Comparison of ENCODE assay signal across 29 cellular contexts in the genomic region with DNA sequence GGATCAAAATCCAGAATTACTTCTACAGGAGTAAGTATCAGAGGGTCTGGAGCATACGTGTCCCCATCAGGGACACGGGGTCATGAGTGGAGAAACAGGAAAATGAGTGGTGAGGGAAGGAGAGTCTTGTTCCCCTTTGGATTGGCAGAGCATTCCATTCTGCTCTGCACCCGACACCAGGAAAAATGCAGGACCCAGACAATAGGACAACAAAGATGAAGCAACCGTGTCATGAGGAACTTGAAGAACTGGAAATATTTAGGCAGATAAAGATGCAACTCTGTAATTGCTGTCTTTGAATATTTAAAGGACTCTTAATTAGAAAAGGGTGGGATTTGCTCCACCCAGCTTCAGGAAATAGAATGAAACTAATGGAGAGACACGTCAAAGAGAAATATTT.
A peak's percentile ranks its signal among the peaks of the same experiment; 100 is the strongest.
DNase-seq lines count a peak whose midpoint lies in the region; ATAC-seq and TF ChIP-seq lines count a peak whose summit lies in the region.
"Had no signal": no experiment of that assay in that cellular context is flagged by ENCODE, and none has a peak within 500 bp of the region (broad histone marks: within the 10 kb centered on the region; RNA-seq: fewer than 3 reads in every experiment).

No MANE protein-coding gene starts in this region.

- H3K9me3 ChIP-seq in HCT116 (ENCODE audit: control insufficient read depth in 1 of 2, insufficient read depth in 1 of 2, low read depth in 1 of 2, low read length in 2 of 2) (no peaks in the 10 kb centered on the region), osteoblast (ENCODE audit: low read depth, low read length) (no peaks in the 10 kb centered on the region), tibial artery (no peaks in the 10 kb centered on the region)
- H3K9me3 ChIP-seq: heart right ventricle, neutrophil, spleen had no signal

- H4K20me1 ChIP-seq in HCT116 (ENCODE audit: insufficient read depth) (no peaks in the 10 kb centered on the region), osteoblast (ENCODE audit: insufficient read depth, low read length) (no peaks in the 10 kb centered on the region)

- no peak for TF ChIP-seq RAD21 in HCT116 (IDR thresholded peaks at IDR 0.05; ENCODE audit: low read depth)

- no peak overlapping the region for H3K27ac Mint-ChIP-seq in stimulated activated naive CD8-positive, alpha-beta T cell treated with anti-CD3 and anti-CD28 coated beads, Interleukin-15, amount 100 ng/mL, for 72 hours
- H3K27ac Mint-ChIP-seq: activated CD8-positive, alpha-beta T cell treated with anti-CD3 and anti-CD28 coated beads, Interleukin-2, amount 10 ng/mL, durations not matched to agents 7 days and 5 days; activated naive CD8-positive, alpha-beta T cell treated with anti-CD3 and anti-CD28 coated beads, Interleukin-2, amount 50 U/mL, for 24 hours; B cell; dendritic cell treated with granulocyte-macrophage colony-stimulating factor and Interleukin-4, amounts not matched to agents 40 ng/mL and 50 ng/mL, for 4 days; memory B cell; stimulated activated memory B cell treated with anti-CD40 and anti-IgM and Interleukin-4, amounts not matched to agents 10 μg/mL and 1 μg/mL and 100 μg/mL, for 72 hours; type B pancreatic cell had no signal

- no peak overlapping the region for H3K9ac ChIP-seq in HCT116 (ENCODE audit: low read length)

- DNase-seq in HCT116 (ENCODE audit: low read depth, low spot score) (no peak), coronary artery (ENCODE audit: low spot score) (no peak), osteoblast (ENCODE audit: insufficient read length, low spot score, missing footprints) (no peak), tibial artery (no peak), occipital lobe (lab: John Stamatoyannopoulos, UW) (no peak)
- no peak for DNase-seq in stimulated activated naive CD8-positive, alpha-beta T cell treated with anti-CD3 and anti-CD28 coated beads, Interleukin-15, amount 100 ng/mL, for 72 hours
- DNase-seq: activated CD4-positive, CD25-positive, alpha-beta regulatory T cell treated with anti-CD3 and anti-CD28 coated beads, Interleukin-2, amount 50 U/mL, for 72 hours; activated CD8-positive, alpha-beta T cell treated with anti-CD3 and anti-CD28 coated beads, Interleukin-2, amount 10 ng/mL, durations not matched to agents 7 days and 5 days; activated effector memory CD4-positive, alpha-beta T cell treated with anti-CD3 and anti-CD28 coated beads, Interleukin-2, amount 50 U/mL, for 16 hours; activated naive CD8-positive, alpha-beta T cell treated with anti-CD3 and anti-CD28 coated beads, Interleukin-2, amount 50 U/mL, for 24 hours; activated T-cell treated with anti-CD3 and anti-CD28 coated beads for 4 hours; H7; heart right ventricle; Kasumi-1; NCI-H187; NCI-H526; SIG-M5; spleen; stimulated activated CD4-positive, alpha-beta T cell treated with anti-CD3 and anti-CD28 coated beads, Interleukin-2, amount 100 ng/mL, for 48 hours; T-helper 1 cell had no signal

- TF ChIP-seq CTCF in HCT116 (IDR thresholded peaks at IDR 0.05 in 2 of 3, conservative IDR thresholded peaks at IDR 0.05 in 1 of 3; ENCODE audit: borderline replicate concordance in 1 of 3, insufficient read depth in 1 of 3, low read depth in 2 of 3, low read length in 2 of 3) (no peak), coronary artery (IDR thresholded peaks at IDR 0.05) (no peak), osteoblast (IDR thresholded peaks at IDR 0.05; ENCODE audit: extremely low read depth, low read depth, low read length) (no peak), tibial artery (IDR thresholded peaks at IDR 0.05) (no peak)

- H3K36me3 ChIP-seq in HCT116 (ENCODE audit: control insufficient read depth in 1 of 2, insufficient read depth in 2 of 2, low read length in 2 of 2), result peaks cover 0 to under 1% of the 10 kb centered on the region in 2 experiments; a peak in 1 of 4 replicates
- peaks cover 5% of the 10 kb centered on the region for H3K36me3 ChIP-seq in osteoblast (ENCODE audit: insufficient read depth, low read length)
- H3K36me3 ChIP-seq in tibial artery, result no peaks in the 10 kb centered on the region
- H3K36me3 ChIP-seq: heart right ventricle, neutrophil, spleen had no signal

- no peak overlapping the region for H3K4me3 Mint-ChIP-seq in stimulated activated naive CD8-positive, alpha-beta T cell treated with anti-CD3 and anti-CD28 coated beads, Interleukin-15, amount 100 ng/mL, for 72 hours
- H3K4me3 Mint-ChIP-seq: activated CD8-positive, alpha-beta T cell treated with anti-CD3 and anti-CD28 coated beads, Interleukin-2, amount 10 ng/mL, durations not matched to agents 7 days and 5 days; activated naive CD8-positive, alpha-beta T cell treated with anti-CD3 and anti-CD28 coated beads, Interleukin-2, amount 50 U/mL, for 24 hours; B cell; dendritic cell treated with granulocyte-macrophage colony-stimulating factor and Interleukin-4, amounts not matched to agents 40 ng/mL and 50 ng/mL, for 4 days; memory B cell; stimulated activated memory B cell treated with anti-CD40 and anti-IgM and Interleukin-4, amounts not matched to agents 10 μg/mL and 1 μg/mL and 100 μg/mL, for 72 hours; type B pancreatic cell had no signal

- H3K4me1 Mint-ChIP-seq in stimulated activated naive CD8-positive, alpha-beta T cell treated with anti-CD3 and anti-CD28 coated beads, Interleukin-15, amount 100 ng/mL, for 72 hours, result no peaks in the 10 kb centered on the region
- H3K4me1 Mint-ChIP-seq: activated naive CD8-positive, alpha-beta T cell treated with anti-CD3 and anti-CD28 coated beads, Interleukin-2, amount 50 U/mL, for 24 hours; B cell; memory B cell; stimulated activated memory B cell treated with anti-CD40 and anti-IgM and Interleukin-4, amounts not matched to agents 10 μg/mL and 1 μg/mL and 100 μg/mL, for 72 hours had no signal

- H3K4me1 ChIP-seq in HCT116 (ENCODE audit: control insufficient read depth in 1 of 2, insufficient read depth in 2 of 2, low read length in 2 of 2) (peaks cover 77 to 91% of the 10 kb centered on the region in 2 experiments), osteoblast (ENCODE audit: insufficient read depth, low read length) (peaks cover 95% of the 10 kb centered on the region), tibial artery (peaks cover 0 to 85% (median 51%) of the 10 kb centered on the region in 4 donors)

- intact Hi-C loops in HCT116 (cut with micrococcal nuclease) (no loop called here), tibial artery (cut with DNase I; ENCODE audit: low total_unique reads) (loop anchor here (5.0 to 10.0 kb wide), 2 partner anchors 170 to 533 kb away; no protein-coding TSS in a partner anchor)

- ATAC-seq in HCT116 (no peak), HG02623 (IDR thresholded peaks at IDR 0.05; ENCODE audit: unreplicated experiment) (no peak), HG02798 (IDR thresholded peaks at IDR 0.05; ENCODE audit: poor library complexity, unreplicated experiment) (no peak)
- no peak for ATAC-seq in stimulated activated naive CD8-positive, alpha-beta T cell treated with anti-CD3 and anti-CD28 coated beads, Interleukin-15, amount 100 ng/mL, for 72 hours
- ATAC-seq: activated CD8-positive, alpha-beta T cell treated with anti-CD3 and anti-CD28 coated beads, Interleukin-2, amount 10 ng/mL, durations not matched to agents 7 days and 5 days; activated naive CD8-positive, alpha-beta T cell treated with anti-CD3 and anti-CD28 coated beads, Interleukin-2, amount 50 U/mL, for 24 hours; heart right ventricle; stimulated activated memory B cell treated with anti-CD40 and anti-IgM and Interleukin-4, amounts not matched to agents 10 μg/mL and 1 μg/mL and 100 μg/mL, for 72 hours had no signal

- POLR2A ChIA-PET in HCT116 (lab: Charles Lee), result interaction anchor here (3.0 kb wide), 1 partner anchor 11 kb away, joined by 14 read pairs; no protein-coding TSS in a partner anchor

- CTCF ChIA-PET in HCT116 (lab: Charles Lee), result interaction anchor here (2.5 to 3.4 kb wide), 2 partner anchors 11 to 95 kb away, joined by 7 to 18 read pairs; no protein-coding TSS in a partner anchor

- H3K4me2 ChIP-seq in HCT116 (ENCODE audit: low read length), result peak overlapping the region; percentile 97; the same call in 1 of the 2 replicates
- H3K4me2 ChIP-seq in osteoblast (ENCODE audit: insufficient read depth, low read length), result peak overlapping the region; percentile 83

- no peaks in the 10 kb centered on the region for H3K9me3 Mint-ChIP-seq in stimulated activated naive CD8-positive, alpha-beta T cell treated with anti-CD3 and anti-CD28 coated beads, Interleukin-15, amount 100 ng/mL, for 72 hours
- H3K9me3 Mint-ChIP-seq: activated naive CD8-positive, alpha-beta T cell treated with anti-CD3 and anti-CD28 coated beads, Interleukin-2, amount 50 U/mL, for 24 hours; dendritic cell treated with granulocyte-macrophage colony-stimulating factor and Interleukin-4, amounts not matched to agents 40 ng/mL and 50 ng/mL, for 4 days; memory B cell; stimulated activated memory B cell treated with anti-CD40 and anti-IgM and Interleukin-4, amounts not matched to agents 10 μg/mL and 1 μg/mL and 100 μg/mL, for 72 hours had no signal

- H3K27me3 ChIP-seq in HCT116 (ENCODE audit: insufficient read depth, low read length), result no peaks in the 10 kb centered on the region
- no peaks in the 10 kb centered on the region for H3K27me3 ChIP-seq in osteoblast (ENCODE audit: insufficient read depth, low read length)
- no peaks in the 10 kb centered on the region for H3K27me3 ChIP-seq in tibial artery
- H3K27me3 ChIP-seq: heart right ventricle had no signal

- TF ChIP-seq POLR2A in HCT116 (IDR thresholded peaks at IDR 0.05; ENCODE audit: borderline replicate concordance, extremely low read depth, insufficient read depth, insufficient read length), result no peak

- RAD21 ChIA-PET in HCT116 (lab: Charles Lee; ENCODE audit: low non-redundant PET in 1 of 2, low total read pairs in 2 of 2, uncharacterized antibody in 2 of 2, unreplicated experiment in 2 of 2), result no interaction called here

- H2AFZ ChIP-seq in HCT116 (ENCODE audit: low read depth, low read length, poor library complexity, severe bottlenecking) (no peak overlapping the region), osteoblast (ENCODE audit: low read length) (no peak overlapping the region)

- H3K27ac ChIP-seq in HCT116 (ENCODE audit: low read depth, low read length) (peak overlapping the region; percentile 97; the same call in 1 of the 2 replicates), coronary artery (peak overlapping the region; percentile 44 to 83), osteoblast (ENCODE audit: low read depth, low read length) (peak overlapping the region; percentile 95), tibial artery (peak overlapping the region; percentile 76 to 77)
- H3K27ac ChIP-seq: HL-60, neutrophil, spleen had no signal

- BruUV-seq in HCT116 (replicated peaks; lab: Mats Ljungman, UMichigan), result no TSS peak

- H3K27me3 Mint-ChIP-seq in stimulated activated naive CD8-positive, alpha-beta T cell treated with anti-CD3 and anti-CD28 coated beads, Interleukin-15, amount 100 ng/mL, for 72 hours, result peaks cover 41% of the 10 kb centered on the region

- peaks cover 28% of the 10 kb centered on the region for H3K79me2 ChIP-seq in HCT116 (ENCODE audit: insufficient read depth, low read length)
- H3K79me2 ChIP-seq in osteoblast (ENCODE audit: insufficient read depth, low read length), result peaks cover 68% of the 10 kb centered on the region

- no peak overlapping the region for H3K4me3 ChIP-seq in HCT116 (replicated peaks in 1 of 2; ENCODE audit: low read depth in 1 of 2, low read length in 2 of 2)
- H3K4me3 ChIP-seq in coronary artery, result no peak overlapping the region
- H3K4me3 ChIP-seq in osteoblast (ENCODE audit: insufficient read depth, low read length), result no peak overlapping the region
- no peak overlapping the region for H3K4me3 ChIP-seq in tibial artery
- H3K4me3 ChIP-seq: heart right ventricle, spleen had no signal

- H3K9me2 ChIP-seq in HCT116 (ENCODE audit: insufficient read depth), result no peaks in the 10 kb centered on the region
